Comparison of ENCODE assay signal across 11 cellular contexts in genomic region chr10:93851169-93851568, GRCh38.
"Had no signal": no experiment of that assay in that cellular context is flagged by ENCODE, and none has a peak within 500 bp of the region (broad histone marks: within the 10 kb centered on the region; RNA-seq: fewer than 3 reads in every experiment).

No MANE protein-coding gene starts in this region.

- FAIRE-seq: frontal cortex had no signal

- H3K4me1 ChIP-seq: left ventricle myocardium inferior had no signal

- H3K4me3 Mint-ChIP-seq: activated CD4-positive, alpha-beta T cell treated with anti-CD3 and anti-CD28 coated beads for 36 hours; activated naive CD8-positive, alpha-beta T cell; nephron progenitor cell had no signal

- H3K4me3 ChIP-seq: left ventricle myocardium inferior had no signal

- H3K27me3 Mint-ChIP-seq: activated CD4-positive, alpha-beta T cell treated with anti-CD3 and anti-CD28 coated beads for 36 hours; activated naive CD8-positive, alpha-beta T cell had no signal

- DNase-seq: activated CD4-positive, alpha-beta T cell treated with anti-CD3 and anti-CD28 coated beads for 36 hours; activated CD4-positive, alpha-beta T cell treated with anti-CD3 and anti-CD28 coated beads, Interleukin-2, amount 50 U/mL, for 48 hours; effector CD4-positive, alpha-beta T cell; head of caudate nucleus; left ventricle myocardium inferior; nephron progenitor cell; occipital lobe; posterior cingulate gyrus; stimulated activated naive CD4-positive, alpha-beta T cell had no signal

- H3K27ac Mint-ChIP-seq: activated CD4-positive, alpha-beta T cell treated with anti-CD3 and anti-CD28 coated beads for 36 hours; activated naive CD8-positive, alpha-beta T cell had no signal

- H3K27ac ChIP-seq: left ventricle myocardium inferior had no signal

- H3K4me1 Mint-ChIP-seq: activated CD4-positive, alpha-beta T cell treated with anti-CD3 and anti-CD28 coated beads for 36 hours had no signal

- H3K36me3 ChIP-seq: left ventricle myocardium inferior had no signal

- ATAC-seq: activated CD4-positive, alpha-beta T cell treated with anti-CD3 and anti-CD28 coated beads for 36 hours had no signal
